16 cellular contexts compared by ENCODE assay signal in genomic region chr10:60905580-60905979, GRCh38. TPM values are rescaled to one million over a fixed set of nuclear protein-coding genes. Genes with fewer than 3 reads are reported as not detected.
DNase-seq lines count a peak whose midpoint lies in the region; ATAC-seq and TF ChIP-seq lines count a peak whose summit lies in the region.
"Had no signal": no experiment of that assay in that cellular context is flagged by ENCODE, and none has a peak within 500 bp of the region (broad histone marks: within the 10 kb centered on the region; RNA-seq: fewer than 3 reads in every experiment).

No MANE protein-coding gene starts in this region.

- H3K4me2 ChIP-seq in skeletal muscle satellite cell (ENCODE audit: low read length) (peak overlapping the region; percentile 34), Karpas-422 (ENCODE audit: low read depth, low read length, poor library complexity, severe bottlenecking) (no peak overlapping the region)

- H3K4me3 ChIP-seq in choroid plexus epithelial cell (ENCODE audit: low read depth, low read length) (no peak overlapping the region), skeletal muscle satellite cell (ENCODE audit: low read length) (no peak overlapping the region), Karpas-422 (ENCODE audit: low read length) (no peak overlapping the region)
- H3K4me3 ChIP-seq: HAP-1, SK-N-MC had no signal

- H3K4me1 ChIP-seq in skeletal muscle satellite cell (ENCODE audit: control insufficient read depth, insufficient read depth, low read length): peaks cover 11% of the 10 kb centered on the region
- H3K4me1 ChIP-seq in Karpas-422 (ENCODE audit: low read length): no peaks in the 10 kb centered on the region
- H3K4me1 ChIP-seq: HAP-1 had no signal

- no peaks in the 10 kb centered on the region for H4K20me1 ChIP-seq in Karpas-422 (ENCODE audit: insufficient read depth, low read depth, low read length)

- H3K9ac ChIP-seq in skeletal muscle satellite cell (ENCODE audit: low read depth, low read length) (no peak overlapping the region), Karpas-422 (ENCODE audit: low read length) (no peak overlapping the region)

- no peaks in the 10 kb centered on the region for H3K79me2 ChIP-seq in Karpas-422 (ENCODE audit: low read length)

- no peaks in the 10 kb centered on the region for H3K9me2 ChIP-seq in Karpas-422 (replicated peaks; ENCODE audit: insufficient read depth, low read length)

- no peak overlapping the region for H2AFZ ChIP-seq in Karpas-422 (ENCODE audit: low read length)

- peaks cover 12% of the 10 kb centered on the region for H3K36me3 ChIP-seq in skeletal muscle satellite cell (ENCODE audit: insufficient read depth, low read length)
- H3K36me3 ChIP-seq in Karpas-422 (ENCODE audit: insufficient read depth, low read length): no peaks in the 10 kb centered on the region
- H3K36me3 ChIP-seq: HAP-1 had no signal

- intact Hi-C loops in left cardiac atrium (cut with DNase I): no loop called here

- H3K27me3 ChIP-seq in skeletal muscle satellite cell (ENCODE audit: control insufficient read depth, insufficient read depth, low read length) (no peaks in the 10 kb centered on the region), Karpas-422 (ENCODE audit: low read length) (no peaks in the 10 kb centered on the region)

- ATAC-seq in left cardiac atrium: peak; percentile 76 to 79
- no peak for ATAC-seq in HG03196 (IDR thresholded peaks at IDR 0.05; ENCODE audit: unreplicated experiment)
- ATAC-seq in HG02884 (IDR thresholded peaks at IDR 0.05; ENCODE audit: unreplicated experiment): no peak
- no peak for ATAC-seq in HG03175 (IDR thresholded peaks at IDR 0.05; ENCODE audit: unreplicated experiment)
- ATAC-seq: activated CD8-positive, alpha-beta T cell treated with anti-CD3 and anti-CD28 coated beads for 36 hours had no signal

- H3K9me3 ChIP-seq in skeletal muscle satellite cell (replicated peaks; ENCODE audit: low read length) (no peaks in the 10 kb centered on the region), Karpas-422 (ENCODE audit: low read length) (no peaks in the 10 kb centered on the region)
- H3K9me3 ChIP-seq: HAP-1 had no signal

- no peak for TF ChIP-seq CTCF in choroid plexus epithelial cell (conservative IDR thresholded peaks at IDR 0.05; ENCODE audit: low read depth, low read length)

- no peak overlapping the region for H3K27ac ChIP-seq in Karpas-422 (ENCODE audit: low read length)
- H3K27ac ChIP-seq: SK-N-MC had no signal

- DNase-seq in EH (ENCODE audit: low read depth) (peak; percentile 54), choroid plexus epithelial cell (ENCODE audit: low read depth) (peak; percentile 68), left cardiac atrium (peak; percentile 79), Karpas-422 (no peak)
- DNase-seq: activated CD8-positive, alpha-beta T cell treated with anti-CD3 and anti-CD28 coated beads for 36 hours; activated effector memory CD4-positive, alpha-beta T cell treated with anti-CD3 and anti-CD28 coated beads, Interleukin-2, amount 50 U/mL, for 16 hours; DMS 273 treated with DMSO at 0.1 percent for 48 hours; NCI-H2171 treated with DMSO at 0.1 percent for 48 hours; small intestine; substantia nigra had no signal

RNA-seq across cellular contexts. Expression of gene RHOBTB1, which starts 38.4 kb away (rescaled TPM):
- 10 to 100 TPM in 1 of 2 donors, 1 to 10 TPM in 1; 9.5 to 14.1 TPM for total RNA-seq in left cardiac atrium
- 6.8 and 11.8 TPM in 2 replicates for total RNA-seq in skeletal muscle satellite cell (2012; rRNA removed)
- not detected in 2 replicates for total RNA-seq in Karpas-422 (2014; rRNA removed; shearing (Covaris generic); ENCODE audit: low replicate concordance)

Comparison
In these comparisons a context has a peak if more than half of its experiments do, and no peak if none do; other contexts are left out.
1. ATAC-seq: peak in left cardiac atrium (2 of 2); none in HG03196 (single experiment), HG02884 (single experiment) and HG03175 (single experiment).
2. RNA of gene RHOBTB1, which starts 38.4 kb away (total RNA-seq): 9.5 to 14.1 TPM in left cardiac atrium; not detected in Karpas-422; every median in the first group is over 10 times any median in the second.